Comparison of ENCODE assay signal across 8 cellular contexts in genomic region chr15:74460903-74461846, GRCh38. TPM values are rescaled to one million over a fixed set of nuclear protein-coding genes. Genes with fewer than 3 reads are reported as not detected.
DNase-seq lines count a peak whose midpoint lies in the region; ATAC-seq, FAIRE-seq and TF ChIP-seq lines count a peak whose summit lies in the region.

TSS of gene UBL7 (minus strand) at chr15:74461160. CDS start at chr15:74458867, 2,293 bp downstream.

- H3K4me3 ChIP-seq in HUES64 (ENCODE audit: low read length) (peak within 1 kb of the TSS; percentile 95), OCI-LY1 (ENCODE audit: low read depth, low read length, poor library complexity, severe bottlenecking) (peak within 1 kb of the TSS; percentile 90)

- H3K36me3 Mint-ChIP-seq in mesothelial cell of epicardium, result peaks cover 33% of the 10 kb centered on the region

- peaks cover 19% of the 10 kb centered on the region for H3K36me3 ChIP-seq in HUES64 (ENCODE audit: insufficient read depth, low read length)
- H3K36me3 ChIP-seq in OCI-LY1 (ENCODE audit: insufficient read depth, low read length), result peaks cover 16% of the 10 kb centered on the region; the same call in 1 of the 2 replicates

- H3K27me3 Mint-ChIP-seq in mesothelial cell of epicardium (ENCODE audit: low read depth), result no peaks in the 10 kb centered on the region

- H3K79me2 ChIP-seq in OCI-LY1 (ENCODE audit: insufficient read depth, low read length), result peaks cover 9% of the 10 kb centered on the region

- FAIRE-seq in D721Med (lab: Jason Lieb, UNC) (no peak), endometrium (lab: Jason Lieb, UNC) (peak; percentile 78)

- H3K9me3 Mint-ChIP-seq in mesothelial cell of epicardium, result peaks cover 19% of the 10 kb centered on the region

- H2AFZ ChIP-seq in OCI-LY1 (ENCODE audit: low read length), result peak within 1 kb of the TSS; percentile 52; the same call in 1 of the 2 replicates

- H3K9me2 ChIP-seq in OCI-LY1 (ENCODE audit: low read depth, low read length), result no peaks in the 10 kb centered on the region

- peak within 1 kb of the TSS; percentile 97 for H3K4me2 ChIP-seq in OCI-LY1 (ENCODE audit: low read length)

- H3F3A ChIP-seq in OCI-LY1 (ENCODE audit: insufficient read depth, low read length), result no peaks in the 10 kb centered on the region

- H3K9me3 ChIP-seq in HUES64 (ENCODE audit: insufficient read depth, low read depth, low read length) (no peaks in the 10 kb centered on the region; the same call in 1 of the 2 replicates), OCI-LY1 (ENCODE audit: low read length) (no peaks in the 10 kb centered on the region)

- H3K27ac ChIP-seq in HUES64 (ENCODE audit: low read depth, low read length) (peak within 1 kb of the TSS; percentile 91), OCI-LY1 (ENCODE audit: low read depth, low read length, poor library complexity, severe bottlenecking) (peak within 1 kb of the TSS; percentile 67)

- H3K4me1 ChIP-seq in HUES64 (ENCODE audit: insufficient read depth, low read length) (peaks cover 9% of the 10 kb centered on the region; the same call in 1 of the 2 replicates), OCI-LY1 (ENCODE audit: insufficient read depth, low read length, severe bottlenecking) (peaks cover 34% of the 10 kb centered on the region)

- H3K9ac ChIP-seq in HUES64 (ENCODE audit: low read depth, low read length) (peak within 1 kb of the TSS; percentile 89), OCI-LY1 (ENCODE audit: low read length) (peak within 1 kb of the TSS; percentile 94)

- peak within 1 kb of the TSS; percentile 83 for H3K4me3 Mint-ChIP-seq in mesothelial cell of epicardium

- TF ChIP-seq CTCF in D721Med (IDR thresholded peaks at IDR 0.05; ENCODE audit: insufficient read depth, missing control alignments) (no peak), OCI-LY1 (IDR thresholded peaks at IDR 0.05; ENCODE audit: low read length) (peak; percentile 14; the same call in 1 of the 2 replicates), mesothelial cell of epicardium (IDR thresholded peaks at IDR 0.05; ENCODE audit: unreplicated experiment) (no peak)

- H4K20me1 ChIP-seq in OCI-LY1 (ENCODE audit: insufficient read depth, low read length), result no peaks in the 10 kb centered on the region

- DNase-seq in D721Med (ENCODE audit: insufficient read length, low spot score), result peak; percentile 67
- peak; percentile 96 for DNase-seq in activated CD8-positive, alpha-beta memory T cell treated with anti-CD3 and anti-CD28 coated beads, Interleukin-2, amount 50 U/mL, for 4 hours
- DNase-seq in mesothelial cell of epicardium (ENCODE audit: low spot score in 2 of 2, unreplicated experiment in 2 of 2), result peak; percentile 92 to 95
- DNase-seq in stimulated activated CD8-positive, alpha-beta memory T cell treated with anti-CD3 and anti-CD28 coated beads, Interleukin-15, amount 100 ng/mL, for 48 hours (ENCODE audit: low read depth in 2 of 2), result peak; percentile 96 to 98

- no peaks in the 10 kb centered on the region for H3K27me3 ChIP-seq in HUES64 (ENCODE audit: insufficient read depth, low read length)
- no peaks in the 10 kb centered on the region for H3K27me3 ChIP-seq in OCI-LY1 (ENCODE audit: insufficient read depth, low read length)

- peak within 1 kb of the TSS; percentile 97 for H3K27ac Mint-ChIP-seq in mesothelial cell of epicardium

- peaks cover 20% of the 10 kb centered on the region for H3K4me1 Mint-ChIP-seq in mesothelial cell of epicardium

- under 1% methylated on average over 53 of the region's 53 CpGs for WGBS in HUES64

- peak; percentile 91 for ATAC-seq in GM21423 (IDR thresholded peaks at IDR 0.05; ENCODE audit: unreplicated experiment)

RNA-seq across cellular contexts. Expression of gene UBL7, which starts in this region (rescaled TPM):
- 49.9 TPM for polyA plus RNA-seq in HUES64 (2013, experiment 1 of 2)
- polyA plus RNA-seq in HUES64 (2013, experiment 2 of 2), result 54.5 TPM
- 43.2 to 49.6 TPM (median 47.1 TPM) in 3 replicates for total RNA-seq in mesothelial cell of epicardium

Comparison
In these comparisons a context has a peak if more than half of its experiments do, and no peak if none do; other contexts are left out.
1. Peak in every context shown above with its lines: DNase-seq, ATAC-seq, H3K4me3 ChIP-seq and H3K27ac ChIP-seq.